In the genomic region with DNA sequence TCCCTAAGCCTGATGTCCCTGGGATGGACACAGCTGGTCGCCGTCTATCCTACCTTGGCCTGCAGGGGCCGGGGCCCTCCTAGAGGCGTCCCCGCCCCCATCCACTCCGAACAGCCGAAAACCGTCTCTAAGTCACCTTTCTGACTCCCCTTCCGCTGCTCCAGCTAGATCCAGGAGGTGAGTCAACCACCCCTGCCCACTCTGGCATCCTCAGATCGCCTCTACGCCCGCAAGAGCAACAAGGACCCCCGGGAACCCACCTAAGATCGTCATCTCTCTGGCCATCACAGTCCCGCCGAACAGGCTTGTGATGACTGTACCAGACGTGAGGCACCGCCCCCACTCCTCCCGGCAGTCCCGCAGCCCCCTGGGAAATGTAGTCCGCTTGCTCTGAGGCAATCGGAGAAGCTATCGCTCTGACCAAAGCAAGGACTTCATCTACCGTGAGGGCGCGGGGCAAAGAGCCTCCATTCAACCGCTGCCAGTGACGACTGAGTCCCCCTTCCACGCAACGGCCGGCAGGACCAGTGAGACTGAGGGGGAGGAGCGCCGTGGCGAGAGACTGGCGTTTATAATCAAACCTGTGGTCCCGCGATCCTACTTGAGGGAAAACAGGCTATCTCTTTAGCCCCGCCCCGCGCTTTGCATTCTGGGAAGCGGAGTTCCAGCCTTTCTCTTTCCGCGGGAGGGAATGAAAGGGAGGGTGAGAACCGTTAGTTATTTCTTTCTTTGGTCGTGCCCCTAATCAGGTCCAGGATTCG, we compare ENCODE assay signal across 1 cellular context.
A peak's percentile ranks its signal among the peaks of the same experiment; 100 is the strongest.
TF ChIP-seq lines count a peak whose summit lies in the region.

A gene with protein sequence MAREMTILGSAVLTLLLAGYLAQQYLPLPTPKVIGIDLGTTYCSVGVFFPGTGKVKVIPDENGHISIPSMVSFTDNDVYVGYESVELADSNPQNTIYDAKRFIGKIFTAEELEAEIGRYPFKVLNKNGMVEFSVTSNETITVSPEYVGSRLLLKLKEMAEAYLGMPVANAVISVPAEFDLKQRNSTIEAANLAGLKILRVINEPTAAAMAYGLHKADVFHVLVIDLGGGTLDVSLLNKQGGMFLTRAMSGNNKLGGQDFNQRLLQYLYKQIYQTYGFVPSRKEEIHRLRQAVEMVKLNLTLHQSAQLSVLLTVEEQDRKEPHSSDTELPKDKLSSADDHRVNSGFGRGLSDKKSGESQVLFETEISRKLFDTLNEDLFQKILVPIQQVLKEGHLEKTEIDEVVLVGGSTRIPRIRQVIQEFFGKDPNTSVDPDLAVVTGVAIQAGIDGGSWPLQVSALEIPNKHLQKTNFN (minus strand): TSS at position 312 of the 761 bp plus-strand sequence. CDS start 27 bp downstream, at position 285.

TF ChIP-seq in HepG2, 621 proteins besides CTCF, POLR2A, EP300 and RAD21 (continued from another document and continues in another):
- TF ChIP-seq PRDM4 (CRISPR knock-in tag; IDR thresholded peaks at IDR 0.05; ENCODE audit: borderline replicate concordance) (no peak), ZNF761 (CRISPR knock-in tag; conservative IDR thresholded peaks at IDR 0.05) (no peak), TBX2 (CRISPR knock-in tag; IDR thresholded peaks at IDR 0.05; ENCODE audit: borderline replicate concordance) (peak; percentile 70; the same call in 1 of the 2 replicates), ZNF136 (CRISPR knock-in tag; IDR thresholded peaks at IDR 0.05; ENCODE audit: low read depth) (no peak), ZNF552 (CRISPR knock-in tag; IDR thresholded peaks at IDR 0.05; ENCODE audit: borderline replicate concordance) (no peak), SNRNP70 (IDR thresholded peaks at IDR 0.05; ENCODE audit: low read depth, low read length) (no peak), NFIC (IDR thresholded peaks at IDR 0.05; ENCODE audit: low read length) (no peak), ZNF788 (CRISPR knock-in tag; IDR thresholded peaks at IDR 0.05; ENCODE audit: borderline replicate concordance) (peak; percentile 66; the same call in 1 of the 2 replicates), MBD4 (IDR thresholded peaks at IDR 0.05; ENCODE audit: borderline replicate concordance, low read length) (no peak), ZNF143 (CRISPR knock-in tag; IDR thresholded peaks at IDR 0.05) (peak; percentile 93), GATAD1 (CRISPR knock-in tag; IDR thresholded peaks at IDR 0.05) (peak; percentile 84), SRF (IDR thresholded peaks at IDR 0.05; ENCODE audit: low read depth, low read length) (no peak), ZNF251 (CRISPR knock-in tag; IDR thresholded peaks at IDR 0.05) (no peak), HDAC1 (CRISPR knock-in tag; IDR thresholded peaks at IDR 0.05) (peak; percentile 41; the same call in 1 of the 2 replicates), MYPOP (CRISPR knock-in tag; IDR thresholded peaks at IDR 0.05) (no peak), TSC22D2 (CRISPR knock-in tag; IDR thresholded peaks at IDR 0.05; ENCODE audit: borderline replicate concordance) (no peak), DBP (CRISPR knock-in tag; IDR thresholded peaks at IDR 0.05; ENCODE audit: not compliant biosample characterization) (no peak), ZGPAT (CRISPR knock-in tag; IDR thresholded peaks at IDR 0.05) (peak; percentile 50; the same call in 1 of the 2 replicates), ZBTB7A (CRISPR knock-in tag; IDR thresholded peaks at IDR 0.05) (no peak), MED1 (CRISPR knock-in tag; IDR thresholded peaks at IDR 0.05) (0 out of 2 replicates have a peak, but pooled peaks have one; percentile 10), HNRNPH1 (optimal IDR thresholded peaks at IDR 0.05; ENCODE audit: low read depth, low read length) (no peak), ZNF441 (CRISPR knock-in tag; IDR thresholded peaks at IDR 0.05; ENCODE audit: borderline replicate concordance) (peak; percentile 96), ZNF556 (CRISPR knock-in tag; IDR thresholded peaks at IDR 0.05; ENCODE audit: borderline replicate concordance) (no peak), THYN1 (CRISPR knock-in tag; IDR thresholded peaks at IDR 0.05; ENCODE audit: borderline replicate concordance, low read depth) (no peak), SMARCE1 (IDR thresholded peaks at IDR 0.05; ENCODE audit: borderline replicate concordance) (no peak), GTF3A (CRISPR knock-in tag; conservative IDR thresholded peaks at IDR 0.05) (no peak), RNF2 (conservative IDR thresholded peaks at IDR 0.05; ENCODE audit: low read depth) (no peak), XRCC5 (optimal IDR thresholded peaks at IDR 0.05; ENCODE audit: low read length) (peak; percentile 31), ZNF432 (CRISPR knock-in tag; IDR thresholded peaks at IDR 0.05; ENCODE audit: borderline replicate concordance) (no peak), TCF7L2 (IDR thresholded peaks at IDR 0.05; ENCODE audit: low read depth, low read length) (no peak), DRAP1 (CRISPR knock-in tag; IDR thresholded peaks at IDR 0.05) (peak; percentile 73), MEF2D (CRISPR knock-in tag; IDR thresholded peaks at IDR 0.05) (0 out of 2 replicates have a peak, but pooled peaks have one; percentile 28), CENPT (CRISPR knock-in tag; IDR thresholded peaks at IDR 0.05; ENCODE audit: low read depth) (no peak), ZSCAN31 (CRISPR knock-in tag; IDR thresholded peaks at IDR 0.05; ENCODE audit: low read depth) (no peak), ZFP1 (CRISPR knock-in tag; IDR thresholded peaks at IDR 0.05) (no peak), PAF1 (CRISPR knock-in tag; IDR thresholded peaks at IDR 0.05) (no peak), MAZ (IDR thresholded peaks at IDR 0.05; ENCODE audit: borderline replicate concordance, low read depth, low read length) (peak; percentile 82), MAZ (CRISPR knock-in tag; IDR thresholded peaks at IDR 0.05; ENCODE audit: low read depth) (0 out of 2 replicates have a peak, but pooled peaks have one; percentile 42), NCOR1 (IDR thresholded peaks at IDR 0.05; ENCODE audit: borderline replicate concordance, low read length) (no peak), SALL2 (CRISPR knock-in tag; IDR thresholded peaks at IDR 0.05) (peak; percentile 47; the same call in 1 of the 2 replicates), GATAD2A (CRISPR knock-in tag; IDR thresholded peaks at IDR 0.05) (no peak), JDP2 (CRISPR knock-in tag; IDR thresholded peaks at IDR 0.05; ENCODE audit: borderline replicate concordance) (no peak), ZNF644 (CRISPR knock-in tag; IDR thresholded peaks at IDR 0.05; ENCODE audit: low read depth) (no peak)
- TF ChIP-seq, protein P1, sequence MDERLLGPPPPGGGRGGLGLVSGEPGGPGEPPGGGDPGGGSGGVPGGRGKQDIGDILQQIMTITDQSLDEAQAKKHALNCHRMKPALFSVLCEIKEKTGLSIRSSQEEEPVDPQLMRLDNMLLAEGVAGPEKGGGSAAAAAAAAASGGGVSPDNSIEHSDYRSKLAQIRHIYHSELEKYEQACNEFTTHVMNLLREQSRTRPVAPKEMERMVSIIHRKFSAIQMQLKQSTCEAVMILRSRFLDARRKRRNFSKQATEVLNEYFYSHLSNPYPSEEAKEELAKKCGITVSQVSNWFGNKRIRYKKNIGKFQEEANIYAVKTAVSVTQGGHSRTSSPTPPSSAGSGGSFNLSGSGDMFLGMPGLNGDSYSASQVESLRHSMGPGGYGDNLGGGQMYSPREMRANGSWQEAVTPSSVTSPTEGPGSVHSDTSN (CRISPR knock-in tag; IDR thresholded peaks at IDR 0.05): no peak
- TF ChIP-seq, protein P2, sequence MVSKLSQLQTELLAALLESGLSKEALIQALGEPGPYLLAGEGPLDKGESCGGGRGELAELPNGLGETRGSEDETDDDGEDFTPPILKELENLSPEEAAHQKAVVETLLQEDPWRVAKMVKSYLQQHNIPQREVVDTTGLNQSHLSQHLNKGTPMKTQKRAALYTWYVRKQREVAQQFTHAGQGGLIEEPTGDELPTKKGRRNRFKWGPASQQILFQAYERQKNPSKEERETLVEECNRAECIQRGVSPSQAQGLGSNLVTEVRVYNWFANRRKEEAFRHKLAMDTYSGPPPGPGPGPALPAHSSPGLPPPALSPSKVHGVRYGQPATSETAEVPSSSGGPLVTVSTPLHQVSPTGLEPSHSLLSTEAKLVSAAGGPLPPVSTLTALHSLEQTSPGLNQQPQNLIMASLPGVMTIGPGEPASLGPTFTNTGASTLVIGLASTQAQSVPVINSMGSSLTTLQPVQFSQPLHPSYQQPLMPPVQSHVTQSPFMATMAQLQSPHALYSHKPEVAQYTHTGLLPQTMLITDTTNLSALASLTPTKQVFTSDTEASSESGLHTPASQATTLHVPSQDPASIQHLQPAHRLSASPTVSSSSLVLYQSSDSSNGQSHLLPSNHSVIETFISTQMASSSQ (IDR thresholded peaks at IDR 0.05; ENCODE audit: low read depth): 0 out of 2 replicates have a peak, but pooled peaks have one; percentile 14
- TF ChIP-seq, protein P2 (CRISPR knock-in tag; IDR thresholded peaks at IDR 0.05; ENCODE audit: borderline replicate concordance): peak; percentile 34; the same call in 1 of the 2 replicates
- TF ChIP-seq, protein P3, sequence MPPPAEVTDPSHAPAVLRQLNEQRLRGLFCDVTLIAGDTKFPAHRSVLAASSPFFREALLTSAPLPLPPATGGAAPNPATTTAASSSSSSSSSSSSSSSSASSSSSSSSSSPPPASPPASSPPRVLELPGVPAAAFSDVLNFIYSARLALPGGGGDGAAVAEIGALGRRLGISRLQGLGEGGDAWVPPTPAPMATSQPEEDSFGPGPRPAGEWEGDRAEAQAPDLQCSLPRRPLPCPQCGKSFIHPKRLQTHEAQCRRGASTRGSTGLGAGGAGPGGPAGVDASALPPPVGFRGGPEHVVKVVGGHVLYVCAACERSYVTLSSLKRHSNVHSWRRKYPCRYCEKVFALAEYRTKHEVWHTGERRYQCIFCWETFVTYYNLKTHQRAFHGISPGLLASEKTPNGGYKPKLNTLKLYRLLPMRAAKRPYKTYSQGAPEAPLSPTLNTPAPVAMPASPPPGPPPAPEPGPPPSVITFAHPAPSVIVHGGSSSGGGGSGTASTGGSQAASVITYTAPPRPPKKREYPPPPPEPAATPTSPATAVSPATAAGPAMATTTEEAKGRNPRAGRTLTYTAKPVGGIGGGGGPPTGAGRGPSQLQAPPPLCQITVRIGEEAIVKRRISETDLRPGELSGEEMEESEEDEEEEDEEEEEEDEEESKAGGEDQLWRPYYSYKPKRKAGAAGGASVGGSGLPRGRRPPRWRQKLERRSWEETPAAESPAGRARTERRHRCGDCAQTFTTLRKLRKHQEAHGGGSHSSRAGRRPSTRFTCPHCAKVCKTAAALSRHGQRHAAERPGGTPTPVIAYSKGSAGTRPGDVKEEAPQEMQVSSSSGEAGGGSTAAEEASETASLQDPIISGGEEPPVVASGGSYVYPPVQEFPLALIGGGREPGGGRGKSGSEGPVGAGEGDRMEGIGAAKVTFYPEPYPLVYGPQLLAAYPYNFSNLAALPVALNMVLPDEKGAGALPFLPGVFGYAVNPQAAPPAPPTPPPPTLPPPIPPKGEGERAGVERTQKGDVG (CRISPR knock-in tag; IDR thresholded peaks at IDR 0.05; ENCODE audit: borderline replicate concordance): no peak
